8 cellular contexts compared by ENCODE assay signal in genomic region chr2:27123302-27124150, GRCh38. TPM values are rescaled to one million over a fixed set of nuclear protein-coding genes. Genes with fewer than 3 reads are reported as not detected.
DNase-seq lines count a peak whose midpoint lies in the region; ATAC-seq, FAIRE-seq and TF ChIP-seq lines count a peak whose summit lies in the region.

ABHD1 (plus strand) TSS chr2:27123815; CDS start chr2:27123949, 134 bp downstream.

- no peak within 1 kb of the TSS for H3K27ac ChIP-seq in AG04450 (ENCODE audit: low read depth, low read length)
- H3K27ac ChIP-seq in RWPE2 (ENCODE audit: poor library complexity, severe bottlenecking) = no peak within 1 kb of the TSS
- no peak within 1 kb of the TSS for H3K27ac ChIP-seq in thymus (ENCODE audit: low read depth)

- CTCF ChIA-PET in AG04450 (lab: Charles Lee) = interaction anchor here (1.0 to 2.6 kb wide), 5 partner anchors 10 to 156 kb away, joined by 5 to 12 read pairs (median 6); partner anchors contain the start of gene PREB

- H3K4me3 ChIP-seq in AG04450 (ENCODE audit: low read depth, low read length) (peak within 1 kb of the TSS; percentile 62), RWPE2 (ENCODE audit: severe bottlenecking) (peak within 1 kb of the TSS; percentile 36), thymus (ENCODE audit: low read length) (peak within 1 kb of the TSS; percentile 68)

- ATAC-seq in RWPE2 (ENCODE audit: low read depth) = peak; percentile 62

- H3K9me3 ChIP-seq in AG04450 (ENCODE audit: control insufficient read depth, insufficient read depth, low read length) (no peaks in the 10 kb centered on the region; the same call in 1 of the 2 replicates), RWPE2 (ENCODE audit: severe bottlenecking) (no peaks in the 10 kb centered on the region), thymus (ENCODE audit: control insufficient read depth) (no peaks in the 10 kb centered on the region)

- no peak for DNase-seq in AG04450 (ENCODE audit: low read depth, low spot score)
- peak; percentile 67 for DNase-seq in H54 (ENCODE audit: insufficient read length, low spot score)
- DNase-seq in RWPE2 (ENCODE audit: low spot score) = no peak
- peak; percentile 46 for DNase-seq in activated gamma-delta T cell treated with anti-CD3 and anti-CD28 coated beads, Interleukin-2, amount 50 U/mL, for 16 hours (ENCODE audit: low read depth)
- DNase-seq in glomerular visceral epithelial cell (ENCODE audit: extremely low spot score) = peak; percentile 7
- peak; percentile 67 for DNase-seq in occipital lobe (lab: John Stamatoyannopoulos, UW)
- DNase-seq in NCI-H1048 (lab: John Stamatoyannopoulos, UW) = no peak

- H3K27me3 ChIP-seq in AG04450 (ENCODE audit: control insufficient read depth, insufficient read depth, low read length) (peaks cover 32% of the 10 kb centered on the region), RWPE2 (ENCODE audit: insufficient read depth, poor library complexity, severe bottlenecking) (no peaks in the 10 kb centered on the region), thymus (ENCODE audit: control insufficient read depth, insufficient read depth) (peaks cover 27% of the 10 kb centered on the region)

- POLR2A ChIA-PET in AG04450 (lab: Yijun Ruan, JAX) = interaction anchor here (1.0 to 1.1 kb wide), 2 partner anchors 10 to 45 kb away, joined by 3 read pairs; partner anchors contain the start of gene EMILIN1

- WGBS in thymus = 9% methylated on average over 47 of the region's 47 CpGs

- H3K36me3 ChIP-seq in RWPE2 (ENCODE audit: low read depth) = no peaks in the 10 kb centered on the region
- no peaks in the 10 kb centered on the region for H3K36me3 ChIP-seq in thymus (ENCODE audit: control insufficient read depth, insufficient read depth)

- TF ChIP-seq POLR2A in H54 (IDR thresholded peaks at IDR 0.05; ENCODE audit: low read depth, low read length) = peak; percentile 49; the same call in 1 of the 2 replicates

- no peak for TF ChIP-seq CTCF in AG04450 (IDR thresholded peaks at IDR 0.05; ENCODE audit: low read depth, low read length)
- TF ChIP-seq CTCF in RWPE2 (IDR thresholded peaks at IDR 0.05; ENCODE audit: poor library complexity, severe bottlenecking) = no peak

- FAIRE-seq in H54 (lab: Jason Lieb, UNC) = no peak

- H3K4me1 ChIP-seq in RWPE2 (ENCODE audit: insufficient read depth, poor library complexity, severe bottlenecking) = no peaks in the 10 kb centered on the region
- peaks cover 5% of the 10 kb centered on the region for H3K4me1 ChIP-seq in thymus (ENCODE audit: control insufficient read depth, insufficient read depth, low read length)

RNA-seq across cellular contexts. Expression of gene ABHD1, which starts in this region (rescaled TPM):
- polyA plus RNA-seq in AG04450 (2011; rRNA removed) = 0.10 TPM in 1 of 2 replicates, not detected in the other
- 0.60 TPM in 1 of 2 replicates, not detected in the other for polyA minus RNA-seq in AG04450 (2011; rRNA and poly(A)+ RNA removed)
- 0.31 TPM for total RNA-seq in occipital lobe
- polyA plus RNA-seq in thymus = 0.27 TPM

Comparison
In these comparisons a context has a peak if more than half of its experiments do, and no peak if none do; other contexts are left out.
1. Peak in DNase-seq in occipital lobe; RNA of the gene not detected or under 1 TPM.
2. DNase-seq: peak in H54 (single experiment), activated gamma-delta T cell treated with anti-CD3 and anti-CD28 coated beads, Interleukin-2, amount 50 U/mL, for 16 hours (single experiment) and glomerular visceral epithelial cell (single experiment); none in AG04450 (single experiment), RWPE2 (single experiment) and NCI-H1048 (single experiment).
3. Peak in every context shown above with its lines, with median percentiles within 50 percentile points of each other: H3K4me3 ChIP-seq.